In the genomic region with DNA sequence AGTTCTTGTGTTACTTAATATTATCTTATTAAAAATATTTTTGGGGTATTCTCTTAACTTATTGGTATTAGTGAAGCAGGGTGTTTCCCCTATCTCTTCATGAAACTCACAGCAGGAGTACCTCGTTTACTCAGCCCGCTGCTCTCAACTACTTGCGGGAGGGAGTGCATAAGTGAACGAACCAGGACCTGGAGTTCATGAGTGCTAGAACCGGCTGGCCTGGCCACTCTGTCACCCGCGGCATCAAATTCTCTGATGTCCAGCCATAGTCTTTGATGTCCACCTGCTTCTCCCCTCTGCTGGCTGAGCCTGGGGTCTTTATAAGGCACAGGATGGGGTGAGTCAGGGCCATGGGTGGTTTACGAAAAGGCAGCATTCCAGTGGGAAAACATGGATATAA, we compare ENCODE assay signal across 2 cellular contexts.
TF ChIP-seq lines count a peak whose summit lies in the region.

No MANE protein-coding gene starts in this region.

TF ChIP-seq in GM23338, 12 proteins besides CTCF, POLR2A, EP300 and RAD21:
- TF ChIP-seq NANOG (IDR thresholded peaks at IDR 0.05; ENCODE audit: borderline replicate concordance) (no peak), EZH2phosphoT487 (IDR thresholded peaks at IDR 0.05; ENCODE audit: unreplicated experiment) (no peak), CREB1 (CRISPR knock-in tag; IDR thresholded peaks at IDR 0.05; ENCODE audit: low read depth) (no peak), ETS1 (IDR thresholded peaks at IDR 0.05) (no peak), STAT1 (IDR thresholded peaks at IDR 0.05; ENCODE audit: unreplicated experiment) (no peak)

TF ChIP-seq in H1, 55 proteins besides CTCF, POLR2A, EP300 and RAD21:
- no peak for TF ChIP-seq CTBP2 (IDR thresholded peaks at IDR 0.05; ENCODE audit: borderline replicate concordance, insufficient read depth, insufficient read length, low read length)
- TF ChIP-seq POLR2AphosphoS5 (IDR thresholded peaks at IDR 0.05; ENCODE audit: low read depth, low read length): no peak
- TF ChIP-seq BRCA1 (IDR thresholded peaks at IDR 0.05; ENCODE audit: low read depth, low read length): no peak
- TF ChIP-seq, protein P1, sequence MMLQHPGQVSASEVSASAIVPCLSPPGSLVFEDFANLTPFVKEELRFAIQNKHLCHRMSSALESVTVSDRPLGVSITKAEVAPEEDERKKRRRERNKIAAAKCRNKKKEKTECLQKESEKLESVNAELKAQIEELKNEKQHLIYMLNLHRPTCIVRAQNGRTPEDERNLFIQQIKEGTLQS (IDR thresholded peaks at IDR 0.05; ENCODE audit: insufficient read depth, low read depth, low read length): no peak
- no peak for TF ChIP-seq NRF1 (IDR thresholded peaks at IDR 0.05; ENCODE audit: low read depth, low read length)
- no peak for TF ChIP-seq CBX5 (IDR thresholded peaks at IDR 0.05; ENCODE audit: low read depth, low read length)
- TF ChIP-seq SRF (IDR thresholded peaks at IDR 0.05; ENCODE audit: low read depth, low read length): no peak
- no peak for TF ChIP-seq RBBP5 (IDR thresholded peaks at IDR 0.05; ENCODE audit: borderline replicate concordance, low read depth, low read length)
- TF ChIP-seq RNF2 (IDR thresholded peaks at IDR 0.05; ENCODE audit: borderline replicate concordance, low read depth, low read length, missing control alignments, poor library complexity, severe bottlenecking): no peak
- no peak for TF ChIP-seq HDAC6 (IDR thresholded peaks at IDR 0.05; ENCODE audit: low read depth, low read length)
- TF ChIP-seq BACH1 (IDR thresholded peaks at IDR 0.05; ENCODE audit: low read length): no peak
- TF ChIP-seq CBX8 (IDR thresholded peaks at IDR 0.05; ENCODE audit: borderline replicate concordance, low read depth, low read length): no peak
- TF ChIP-seq, protein P2, sequence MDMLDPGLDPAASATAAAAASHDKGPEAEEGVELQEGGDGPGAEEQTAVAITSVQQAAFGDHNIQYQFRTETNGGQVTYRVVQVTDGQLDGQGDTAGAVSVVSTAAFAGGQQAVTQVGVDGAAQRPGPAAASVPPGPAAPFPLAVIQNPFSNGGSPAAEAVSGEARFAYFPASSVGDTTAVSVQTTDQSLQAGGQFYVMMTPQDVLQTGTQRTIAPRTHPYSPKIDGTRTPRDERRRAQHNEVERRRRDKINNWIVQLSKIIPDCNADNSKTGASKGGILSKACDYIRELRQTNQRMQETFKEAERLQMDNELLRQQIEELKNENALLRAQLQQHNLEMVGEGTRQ (IDR thresholded peaks at IDR 0.05; ENCODE audit: low read length): no peak
- no peak for TF ChIP-seq RFX5 (IDR thresholded peaks at IDR 0.05; ENCODE audit: borderline replicate concordance, low read depth, low read length)
- TF ChIP-seq NANOG (IDR thresholded peaks at IDR 0.05; ENCODE audit: insufficient read depth, low read depth, low read length, poor library complexity, severe bottlenecking): no peak
- TF ChIP-seq SAP30 (IDR thresholded peaks at IDR 0.05; ENCODE audit: insufficient read depth, insufficient replicate concordance, low read length): no peak
- TF ChIP-seq CHD1 (IDR thresholded peaks at IDR 0.05; ENCODE audit: low read depth, low read length): no peak
- TF ChIP-seq TBP (IDR thresholded peaks at IDR 0.05; ENCODE audit: low read depth, low read length): no peak
TF ChIP-seq in H1: peak in this region for 0.
